ENCODE assay signal across 30 cellular contexts in the genomic region with DNA sequence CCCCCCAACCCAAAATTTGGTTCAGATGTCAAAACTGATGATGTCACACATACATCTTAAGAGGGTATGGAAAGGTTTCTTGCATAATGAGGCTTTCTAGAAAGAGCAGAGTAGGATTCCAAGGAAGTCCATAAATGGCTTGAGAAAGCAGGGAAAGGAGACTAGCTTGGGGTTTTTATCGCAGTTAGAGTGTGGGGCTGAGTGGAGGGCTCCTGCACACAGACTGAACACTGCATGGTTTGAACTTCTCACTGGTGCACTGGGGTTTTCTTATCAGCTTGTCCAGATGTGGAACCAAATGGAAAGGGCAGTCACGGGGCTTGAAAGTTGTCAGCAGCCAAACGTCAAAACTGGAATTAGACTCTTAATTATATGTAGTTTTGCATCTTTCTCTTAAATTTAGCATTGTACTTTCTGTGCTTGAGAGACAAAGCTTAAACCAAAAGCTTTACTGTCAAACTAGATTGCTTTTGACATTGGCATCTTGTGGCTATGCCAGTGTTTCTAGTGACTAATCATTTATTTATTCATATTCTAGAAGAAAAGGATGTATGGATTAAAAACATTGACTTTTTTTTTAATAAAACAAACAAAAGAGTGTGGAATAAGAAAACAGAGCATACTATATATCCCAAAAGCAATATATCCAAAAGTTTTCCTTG.
DNase-seq lines count a peak whose midpoint lies in the region; ATAC-seq and TF ChIP-seq lines count a peak whose summit lies in the region.
"Had no signal": no experiment of that assay in that cellular context is flagged by ENCODE, and none has a peak within 500 bp of the region (broad histone marks: within the 10 kb centered on the region; RNA-seq: fewer than 3 reads in every experiment).

No MANE protein-coding gene starts in this region.

- H3K9ac ChIP-seq in BLaER1 treated with 17β-estradiol and CSF1 and Interleukin-3, amounts not matched to agents 10 nM and 100 nM = no peak overlapping the region
- H3K9ac ChIP-seq: KMS-11 had no signal

- H3K27me3 ChIP-seq in BLaER1 treated with 17β-estradiol and CSF1 and Interleukin-3, amounts not matched to agents 10 nM and 100 nM = no peaks in the 10 kb centered on the region
- H3K27me3 ChIP-seq: body of pancreas, heart left ventricle, pancreas, SJSA1, stomach, transverse colon had no signal

- TF ChIP-seq CTCF in brain (conservative IDR thresholded peaks at IDR 0.05) = no peak
- TF ChIP-seq CTCF in foreskin fibroblast (IDR thresholded peaks at IDR 0.05; ENCODE audit: low read depth, low read length) = no peak

- H3K9me3 Mint-ChIP-seq in brain = no peaks in the 10 kb centered on the region
- H3K9me3 Mint-ChIP-seq: activated B cell treated with CpG ODN at 0.5 μM for 24 hours; activated CD4-positive, alpha-beta memory T cell treated with anti-CD3 and anti-CD28 coated beads for 36 hours; natural killer cell had no signal

- H3K36me3 Mint-ChIP-seq in brain = peaks cover 23% of the 10 kb centered on the region

- H3K4me1 ChIP-seq in BLaER1 treated with 17β-estradiol and CSF1 and Interleukin-3, amounts not matched to agents 10 nM and 100 nM = peaks cover 17 to 58% (median 50%) of the 10 kb centered on the region in 10 experiments
- H3K4me1 ChIP-seq: HAP-1, SJSA1 had no signal

- ATAC-seq in HG02885 (IDR thresholded peaks at IDR 0.05; ENCODE audit: poor library complexity, unreplicated experiment) (no peak), left lobe of liver (no peak)
- ATAC-seq: A549, body of pancreas, heart left ventricle, natural killer cell, pancreas, sciatic nerve had no signal

- peaks cover 10 to 45% (median 26%) of the 10 kb centered on the region in 11 experiments; a peak in 17 of 22 replicates for H3K9me3 ChIP-seq in BLaER1 treated with 17β-estradiol and CSF1 and Interleukin-3, amounts not matched to agents 10 nM and 100 nM (replicated peaks in 1 of 11)
- H3K9me3 ChIP-seq: A549, body of pancreas, HAP-1, heart left ventricle, pancreas, SJSA1, stomach, transverse colon had no signal

- peak overlapping the region in 4 of 5 experiments; percentile 45 to 94 (median 90) for H3K27ac Mint-ChIP-seq in brain
- H3K27ac Mint-ChIP-seq: activated B cell treated with CpG ODN at 0.5 μM for 24 hours; activated CD4-positive, alpha-beta memory T cell treated with anti-CD3 and anti-CD28 coated beads for 36 hours had no signal

- H3K4me1 Mint-ChIP-seq in brain = peaks cover 37% of the 10 kb centered on the region
- H3K4me1 Mint-ChIP-seq: natural killer cell had no signal

- H3K36me3 ChIP-seq in BLaER1 treated with 17β-estradiol and CSF1 and Interleukin-3, amounts not matched to agents 10 nM and 100 nM = peaks cover 0 to 4% (median 0%) of the 10 kb centered on the region in 11 experiments; a peak in 3 of 22 replicates
- H3K36me3 ChIP-seq: HAP-1, heart left ventricle, pancreas, SJSA1, stomach, transverse colon had no signal

- peak overlapping the region in 8 of 11 experiments; percentile 24 to 66 (median 47); a peak in 15 of 22 replicates for H3K4me2 ChIP-seq in BLaER1 treated with 17β-estradiol and CSF1 and Interleukin-3, amounts not matched to agents 10 nM and 100 nM
- H3K4me2 ChIP-seq: A549, KMS-11, PC-9 had no signal

- H3K27me3 Mint-ChIP-seq in brain = peaks cover 2% of the 10 kb centered on the region
- H3K27me3 Mint-ChIP-seq: activated B cell treated with CpG ODN at 0.5 μM for 24 hours; activated CD4-positive, alpha-beta memory T cell treated with anti-CD3 and anti-CD28 coated beads for 36 hours had no signal

- DNase-seq in OCI-M1 (lab: John Stamatoyannopoulos, UW) = peak; percentile 98
- DNase-seq in foreskin fibroblast = peak; percentile 29 to 62
- no peak for DNase-seq in NCI-H446 treated with DMSO at 0.1 percent for 48 hours (lab: John Stamatoyannopoulos, UW)
- DNase-seq in left lobe of liver (ENCODE audit: low spot score) = no peak
- no peak for DNase-seq in activated CD4-positive, CD25-positive, alpha-beta regulatory T cell treated with anti-CD3 and anti-CD28 coated beads, Interleukin-2, amount 50 U/mL, for 72 hours
- DNase-seq: activated B cell treated with CpG ODN at 0.5 μM for 24 hours; activated CD4-positive, alpha-beta memory T cell treated with anti-CD3 and anti-CD28 coated beads for 36 hours; activated effector memory CD4-positive, alpha-beta T cell treated with anti-CD3 and anti-CD28 coated beads, Interleukin-2, amount 50 U/mL, for 16 hours; body of pancreas; heart left ventricle; midbrain; natural killer cell; NCI-H187; NCI-H2227 treated with DMSO at 0.1 percent for 48 hours; NCI-H82; pancreas; PC-9; stimulated activated CD4-positive, alpha-beta T cell treated with anti-CD3 and anti-CD28 coated beads, Interleukin-15, amount 100 ng/mL, for 24 hours; stomach; T-helper 2 cell; transverse colon had no signal

- no peak overlapping the region for H3K4me3 Mint-ChIP-seq in brain
- H3K4me3 Mint-ChIP-seq: activated B cell treated with CpG ODN at 0.5 μM for 24 hours; activated CD4-positive, alpha-beta memory T cell treated with anti-CD3 and anti-CD28 coated beads for 36 hours; natural killer cell had no signal

- H3K27ac ChIP-seq in BLaER1 treated with 17β-estradiol and CSF1 and Interleukin-3, amounts not matched to agents 10 nM and 100 nM = peak overlapping the region in 4 of 11 experiments; percentile 20 to 74 (median 52); a peak in 6 of 22 replicates
- H3K27ac ChIP-seq: A549, body of pancreas, C4-2B, heart left ventricle, KMS-11, pancreas, PC-9, SJSA1, stomach, transverse colon had no signal

- no peaks in the 10 kb centered on the region for H4K20me1 ChIP-seq in BLaER1 treated with 17β-estradiol and CSF1 and Interleukin-3, amounts not matched to agents 10 nM and 100 nM

- no peak overlapping the region for H3K4me3 ChIP-seq in BLaER1 treated with 17β-estradiol and CSF1 and Interleukin-3, amounts not matched to agents 10 nM and 100 nM
- no peak overlapping the region for H3K4me3 ChIP-seq in foreskin fibroblast (ENCODE audit: low read depth in 1 of 2, low read length in 2 of 2)
- H3K4me3 ChIP-seq: A549, body of pancreas, HAP-1, heart left ventricle, pancreas, PC-9, SJSA1, stomach, transverse colon had no signal

Comparison
In these comparisons a context has a peak if more than half of its experiments do, and no peak if none do; other contexts are left out.
1. DNase-seq: peak in OCI-M1 (single experiment) and foreskin fibroblast (2 of 2); none in NCI-H446 treated with DMSO at 0.1 percent for 48 hours (single experiment), left lobe of liver (single experiment) and activated CD4-positive, CD25-positive, alpha-beta regulatory T cell treated with anti-CD3 and anti-CD28 coated beads, Interleukin-2, amount 50 U/mL, for 72 hours (single experiment).